9 cellular contexts compared by ENCODE assay signal in genomic region chr5:159341914-159342313, GRCh38. TPM values are rescaled to one million over a fixed set of nuclear protein-coding genes. Genes with fewer than 3 reads are reported as not detected.
A peak's percentile ranks its signal among the peaks of the same experiment; 100 is the strongest.
DNase-seq lines count a peak whose midpoint lies in the region; ATAC-seq, FAIRE-seq and TF ChIP-seq lines count a peak whose summit lies in the region.
"Had no signal": no experiment of that assay in that cellular context is flagged by ENCODE, and none has a peak within 500 bp of the region (broad histone marks: within the 10 kb centered on the region; RNA-seq: fewer than 3 reads in every experiment).

No MANE protein-coding gene starts in this region.

- intact Hi-C loops in activated CD4-positive, alpha-beta memory T cell treated with anti-CD3 and anti-CD28 coated beads for 36 hours (cut with micrococcal nuclease) = loop anchor here (5.0 kb wide), 1 partner anchor 135 kb away; the partner anchor contains the start of gene RNF145

- DNase-seq in DMS79 (lab: John Stamatoyannopoulos, UW) = peak; percentile 3
- DNase-seq in MV-4-11 (lab: John Stamatoyannopoulos, UW) = peak; percentile 94
- peak; percentile 74 for DNase-seq in activated CD4-positive, alpha-beta memory T cell treated with anti-CD3 and anti-CD28 coated beads for 36 hours
- peak; percentile 65 for DNase-seq in fibroblast of pulmonary artery (ENCODE audit: low read depth)
- DNase-seq in small intestine = peak; percentile 12
- DNase-seq in cerebellar nuclear complex (lab: John Stamatoyannopoulos, UW) = no peak

- peaks cover 59% of the 10 kb centered on the region for H3K4me1 Mint-ChIP-seq in activated CD4-positive, alpha-beta memory T cell treated with anti-CD3 and anti-CD28 coated beads for 36 hours (ENCODE audit: low read depth)
- H3K4me1 Mint-ChIP-seq: nephron had no signal

- POLR2A ChIA-PET in activated CD4-positive, alpha-beta memory T cell treated with anti-CD3 and anti-CD28 coated beads for 36 hours (lab: Charles Lee) = interaction anchor here (1.7 kb wide), 1 partner anchor 70 kb away, joined by 6 read pairs; no protein-coding TSS in a partner anchor

- H3K9me3 Mint-ChIP-seq in activated CD4-positive, alpha-beta memory T cell treated with anti-CD3 and anti-CD28 coated beads for 36 hours = peaks cover 10% of the 10 kb centered on the region

- no peak overlapping the region for H3K27ac ChIP-seq in small intestine (ENCODE audit: low read depth in 1 of 2, low read length in 1 of 2)

- H3K4me3 Mint-ChIP-seq in activated CD4-positive, alpha-beta memory T cell treated with anti-CD3 and anti-CD28 coated beads for 36 hours = no peak overlapping the region
- H3K4me3 Mint-ChIP-seq: nephron had no signal

- no peaks in the 10 kb centered on the region for H3K36me3 ChIP-seq in small intestine (ENCODE audit: control insufficient read depth in 2 of 2, insufficient read depth in 2 of 2, low read length in 2 of 2)

- TF ChIP-seq CTCF in fibroblast of pulmonary artery (IDR thresholded peaks at IDR 0.05; ENCODE audit: low read length, missing control alignments) = no peak

- no peak overlapping the region for H3K27ac Mint-ChIP-seq in activated CD4-positive, alpha-beta memory T cell treated with anti-CD3 and anti-CD28 coated beads for 36 hours
- H3K27ac Mint-ChIP-seq: nephron had no signal

- no peaks in the 10 kb centered on the region for H3K4me1 ChIP-seq in small intestine (ENCODE audit: control insufficient read depth in 2 of 2, insufficient read depth in 1 of 2, low read depth in 1 of 2, low read length in 1 of 2)

- H3K4me3 ChIP-seq in fibroblast of pulmonary artery (replicated peaks; ENCODE audit: low read depth, low read length) (no peak overlapping the region), small intestine (ENCODE audit: low read depth in 1 of 2, low read length in 2 of 2) (no peak overlapping the region)

- CTCF ChIA-PET in activated CD4-positive, alpha-beta memory T cell treated with anti-CD3 and anti-CD28 coated beads for 36 hours (lab: Charles Lee) = interaction anchor here (0.9 to 2.2 kb wide), 3 partner anchors 24 to 1393 kb away, joined by 3 to 8 read pairs (median 3); no protein-coding TSS in a partner anchor

- no peaks in the 10 kb centered on the region for H3K9me3 ChIP-seq in small intestine (ENCODE audit: control insufficient read depth, low read depth)

- ATAC-seq in HG02938 (IDR thresholded peaks at IDR 0.05; ENCODE audit: unreplicated experiment) (no peak), HG03045 (IDR thresholded peaks at IDR 0.05; ENCODE audit: unreplicated experiment) (no peak)

- WGBS in small intestine, 3 donors = 8 to 35% (median 18%) methylated on average over 4 of the region's 4 CpGs

- no peaks in the 10 kb centered on the region for H3K27me3 ChIP-seq in small intestine (ENCODE audit: control insufficient read depth in 2 of 2, insufficient read depth in 2 of 2, low read length in 2 of 2)

- FAIRE-seq in small intestine (lab: Jason Lieb, UNC) = no peak

- H3K36me3 Mint-ChIP-seq in activated CD4-positive, alpha-beta memory T cell treated with anti-CD3 and anti-CD28 coated beads for 36 hours = no peaks in the 10 kb centered on the region

- H3K27me3 Mint-ChIP-seq in activated CD4-positive, alpha-beta memory T cell treated with anti-CD3 and anti-CD28 coated beads for 36 hours = no peaks in the 10 kb centered on the region

RNA-seq across cellular contexts. Expression of gene IL12B, which starts 11.6 kb away (rescaled TPM):
- not detected for total RNA-seq in activated CD4-positive, alpha-beta memory T cell treated with anti-CD3 and anti-CD28 coated beads for 36 hours
- not detected for polyA plus RNA-seq in small intestine

Comparison
In these comparisons a context has a peak if more than half of its experiments do, and no peak if none do; other contexts are left out.
1. DNase-seq: peak in DMS79 (single experiment), MV-4-11 (single experiment), activated CD4-positive, alpha-beta memory T cell treated with anti-CD3 and anti-CD28 coated beads for 36 hours (single experiment), fibroblast of pulmonary artery (single experiment) and small intestine (single experiment); none in cerebellar nuclear complex (0 of 2).